8 cellular contexts compared by ENCODE assay signal in the genomic region with DNA sequence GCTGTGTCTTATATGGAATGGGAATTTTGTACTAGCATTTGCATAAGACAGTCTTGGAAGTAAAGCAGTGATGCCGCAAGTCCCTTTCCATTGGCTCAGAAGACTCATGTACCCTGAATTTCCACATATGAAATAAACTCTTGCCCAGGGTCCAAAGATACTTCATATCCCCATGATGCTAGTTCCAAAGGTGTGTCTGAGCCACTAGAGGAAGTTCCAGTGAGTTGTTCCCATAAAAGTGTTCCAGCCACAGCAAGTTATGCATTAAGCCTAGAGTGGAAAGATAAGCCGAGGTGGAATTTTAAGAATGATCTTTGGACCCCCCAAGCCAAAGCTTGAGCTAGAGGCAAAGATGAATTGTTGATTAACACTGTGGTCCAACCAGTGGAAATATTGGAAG.
"Had no signal": no experiment of that assay in that cellular context is flagged by ENCODE, and none has a peak within 500 bp of the region (broad histone marks: within the 10 kb centered on the region; RNA-seq: fewer than 3 reads in every experiment).

No MANE protein-coding gene starts in this region.

- H3K27ac Mint-ChIP-seq: HFFc6 had no signal

- H3K4me3 ChIP-seq: GM23248, HAP-1, K562 had no signal

- DNase-seq: GM23248, GOT3, HFFc6, IMR-90 had no signal

- H3K4me3 Mint-ChIP-seq: HFFc6 had no signal

- H3K27ac ChIP-seq: GM23248, HL-60 had no signal

- H3K36me3 ChIP-seq: HAP-1 had no signal

- H3K9ac ChIP-seq: GM23248 had no signal

- ATAC-seq: HCT116, K562 had no signal

- FAIRE-seq: K562 had no signal
